Comparison of ENCODE assay signal across 14 cellular contexts in genomic region chr7:4068286-4068685, GRCh38.
"Had no signal": no experiment of that assay in that cellular context is flagged by ENCODE, and none has a peak within 500 bp of the region (broad histone marks: within the 10 kb centered on the region; RNA-seq: fewer than 3 reads in every experiment).

No MANE protein-coding gene starts in this region.

- H3K36me3 ChIP-seq: heart right ventricle, lower lobe of right lung, transverse colon, upper lobe of right lung had no signal

- H3K4me3 ChIP-seq: heart right ventricle, hepatocyte, lower lobe of right lung, skin epidermis, transverse colon, upper lobe of right lung had no signal

- H3K4me1 ChIP-seq: heart right ventricle, lower lobe of right lung, parathyroid adenoma, transverse colon, upper lobe of right lung had no signal

- DNase-seq: heart right ventricle; kidney glomerular epithelial cell; left cardiac atrium; lower lobe of right lung; mammary epithelial cell; mesenchymal stem cell; naive thymus-derived CD8-positive, alpha-beta T cell; stimulated activated CD4-positive, alpha-beta T cell treated with anti-CD3 and anti-CD28 coated beads, Interleukin-4, amount 100 ng/mL, for 24 hours; stimulated activated naive CD4-positive, alpha-beta T cell; transverse colon; upper lobe of right lung had no signal

- H3K9me3 ChIP-seq: heart right ventricle, lower lobe of right lung, transverse colon, upper lobe of right lung had no signal

- H3K27ac ChIP-seq: heart right ventricle, hepatocyte, lower lobe of right lung, parathyroid adenoma, skin epidermis, transverse colon, upper lobe of right lung had no signal

- H3K27me3 ChIP-seq: heart right ventricle, hepatocyte, transverse colon, upper lobe of right lung had no signal
